In genomic region chr9:137114220-137114612, GRCh38 we compare ENCODE assay signal across 8 cellular contexts. TPM values are rescaled to one million over a fixed set of nuclear protein-coding genes. Genes with fewer than 3 reads are reported as not detected.
DNase-seq lines count a peak whose midpoint lies in the region; ATAC-seq and TF ChIP-seq lines count a peak whose summit lies in the region.

No MANE protein-coding gene starts in this region.

- peaks cover 8% of the 10 kb centered on the region for H3K4me1 Mint-ChIP-seq in activated CD8-positive, alpha-beta T cell treated with anti-CD3 and anti-CD28 coated beads for 36 hours (ENCODE audit: low read depth)

- CTCF ChIA-PET in activated CD8-positive, alpha-beta T cell treated with anti-CD3 and anti-CD28 coated beads for 36 hours (lab: Charles Lee): interaction anchor here (0.6 to 2.4 kb wide), 6 partner anchors 13 to 122 kb away, joined by 3 to 14 read pairs (median 3); partner anchors contain the start of gene RNF224

- H3K9me3 Mint-ChIP-seq in activated CD8-positive, alpha-beta T cell treated with anti-CD3 and anti-CD28 coated beads for 36 hours: no peaks in the 10 kb centered on the region

- H3K4me1 ChIP-seq in BE2C: 0 out of 2 replicates have a peak, but pooled peaks cover 4% of the 10 kb centered on the region
- H3K4me1 ChIP-seq in upper lobe of right lung: peaks cover 7% of the 10 kb centered on the region

- H3K27me3 ChIP-seq in BE2C: no peaks in the 10 kb centered on the region
- peaks cover 26% of the 10 kb centered on the region for H3K27me3 ChIP-seq in H7 (ENCODE audit: control insufficient read depth, insufficient read depth, low read length)
- H3K27me3 ChIP-seq in upper lobe of right lung: no peaks in the 10 kb centered on the region

- no peak for TF ChIP-seq CTCF in BE2C (IDR thresholded peaks at IDR 0.05; ENCODE audit: low read depth, low read length)
- no peak for TF ChIP-seq CTCF in activated CD8-positive, alpha-beta T cell treated with anti-CD3 and anti-CD28 coated beads for 36 hours (IDR thresholded peaks at IDR 0.05)
- no peak for TF ChIP-seq CTCF in upper lobe of right lung (IDR thresholded peaks at IDR 0.05)

- H3K27ac Mint-ChIP-seq in activated CD8-positive, alpha-beta T cell treated with anti-CD3 and anti-CD28 coated beads for 36 hours: peak overlapping the region; percentile 30

- intact Hi-C loops in activated CD8-positive, alpha-beta T cell treated with anti-CD3 and anti-CD28 coated beads for 36 hours (cut with micrococcal nuclease): no loop called here
- intact Hi-C loops in upper lobe of right lung (cut with DNase I): no loop called here

- POLR2A ChIA-PET in activated CD8-positive, alpha-beta T cell treated with anti-CD3 and anti-CD28 coated beads for 36 hours (lab: Charles Lee): interaction anchor here (0.9 to 1.6 kb wide), 6 partner anchors 19 to 128 kb away, joined by 3 to 8 read pairs (median 3); partner anchors contain the start of genes NDOR1 and TMEM203

- ATAC-seq in activated CD8-positive, alpha-beta T cell treated with anti-CD3 and anti-CD28 coated beads for 36 hours: peak; percentile 1
- no peak for ATAC-seq in upper lobe of right lung
- no peak for ATAC-seq in GM19328 (IDR thresholded peaks at IDR 0.05; ENCODE audit: unreplicated experiment)

- H3K4me3 ChIP-seq in BE2C (ENCODE audit: low read depth, low read length) (peak overlapping the region; percentile 54), H7 (ENCODE audit: insufficient read depth, low read depth, low read length) (peak overlapping the region; percentile 40), upper lobe of right lung (peak overlapping the region; percentile 78)

- H3K4me3 Mint-ChIP-seq in activated CD8-positive, alpha-beta T cell treated with anti-CD3 and anti-CD28 coated beads for 36 hours: peak overlapping the region; percentile 75

- peak overlapping the region; percentile 58 for H3K27ac ChIP-seq in upper lobe of right lung

- no peaks in the 10 kb centered on the region for H3K27me3 Mint-ChIP-seq in activated CD8-positive, alpha-beta T cell treated with anti-CD3 and anti-CD28 coated beads for 36 hours

- no peak for DNase-seq in BE2C
- DNase-seq in H7: no peak
- DNase-seq in activated CD8-positive, alpha-beta T cell treated with anti-CD3 and anti-CD28 coated beads for 36 hours: peak; percentile 23
- peak; percentile 12 for DNase-seq in kidney tubule cell (ENCODE audit: low spot score)
- DNase-seq in upper lobe of right lung: no peak
- DNase-seq in A172 (ENCODE audit: low spot score): no peak
- no peak for DNase-seq in hypothalamus (lab: John Stamatoyannopoulos, UW)

- peaks cover 12% of the 10 kb centered on the region for H3K36me3 Mint-ChIP-seq in activated CD8-positive, alpha-beta T cell treated with anti-CD3 and anti-CD28 coated beads for 36 hours (ENCODE audit: low read depth)

- H3K36me3 ChIP-seq in BE2C: peaks cover 27% of the 10 kb centered on the region
- no peaks in the 10 kb centered on the region for H3K36me3 ChIP-seq in H7 (replicated peaks; ENCODE audit: control insufficient read depth, insufficient read depth, low read length)
- H3K36me3 ChIP-seq in upper lobe of right lung: peaks cover 22% of the 10 kb centered on the region

- H3K9me3 ChIP-seq in BE2C (no peaks in the 10 kb centered on the region), upper lobe of right lung (no peaks in the 10 kb centered on the region)

RNA-seq across cellular contexts. Expression of gene DPP7, which starts 0.3 kb away (rescaled TPM):
- polyA plus RNA-seq in BE2C (2012; ENCODE audit: insufficient read depth, insufficient read length, low read depth): 408 TPM
- total RNA-seq in H7 (2014; rRNA removed; shearing (Covaris generic)): 15.8 and 18.2 TPM in 2 replicates
- total RNA-seq in activated CD8-positive, alpha-beta T cell treated with anti-CD3 and anti-CD28 coated beads for 36 hours: 100 to 1,000 TPM; 222 to 227 TPM
- 183 TPM for total RNA-seq in upper lobe of right lung
- total RNA-seq in A172 (2014; rRNA removed; shearing (Covaris generic)): 251 and 263 TPM in 2 replicates

RNA-seq across cellular contexts. Expression of gene GRIN1, which starts 24.7 kb away (rescaled TPM):
- 5.4 TPM for polyA plus RNA-seq in BE2C (2012; ENCODE audit: insufficient read depth, insufficient read length, low read depth)
- 0.33 and 0.52 TPM in 2 replicates for total RNA-seq in H7 (2014; rRNA removed; shearing (Covaris generic))
- total RNA-seq in activated CD8-positive, alpha-beta T cell treated with anti-CD3 and anti-CD28 coated beads for 36 hours: not detected
- 0.64 TPM for total RNA-seq in upper lobe of right lung
- total RNA-seq in A172 (2014; rRNA removed; shearing (Covaris generic)): not detected in 2 replicates

RNA-seq across cellular contexts. Expression of gene MAN1B1, which starts 27.4 kb away (rescaled TPM):
- polyA plus RNA-seq in BE2C (2012; ENCODE audit: insufficient read depth, insufficient read length, low read depth): 168 TPM
- 70.5 and 70.9 TPM in 2 replicates for total RNA-seq in H7 (2014; rRNA removed; shearing (Covaris generic))
- 10 to 100 TPM; 31.1 to 33.2 TPM for total RNA-seq in activated CD8-positive, alpha-beta T cell treated with anti-CD3 and anti-CD28 coated beads for 36 hours
- total RNA-seq in upper lobe of right lung: 39.4 TPM
- 196 and 197 TPM in 2 replicates for total RNA-seq in A172 (2014; rRNA removed; shearing (Covaris generic))

RNA-seq across cellular contexts. Expression of gene UAP1L1, which starts 36.9 kb away (rescaled TPM):
- 160 TPM for polyA plus RNA-seq in BE2C (2012; ENCODE audit: insufficient read depth, insufficient read length, low read depth)
- 9.0 and 14.9 TPM in 2 replicates for total RNA-seq in H7 (2014; rRNA removed; shearing (Covaris generic))
- total RNA-seq in activated CD8-positive, alpha-beta T cell treated with anti-CD3 and anti-CD28 coated beads for 36 hours: 10 to 100 TPM; 49.8 to 50.1 TPM
- total RNA-seq in upper lobe of right lung: 30.7 TPM
- total RNA-seq in A172 (2014; rRNA removed; shearing (Covaris generic)): 94.6 and 109 TPM in 2 replicates

RNA-seq across cellular contexts. Expression of gene SAPCD2, which starts 43.9 kb away (rescaled TPM):
- 105 TPM for polyA plus RNA-seq in BE2C (2012; ENCODE audit: insufficient read depth, insufficient read length, low read depth)
- total RNA-seq in H7 (2014; rRNA removed; shearing (Covaris generic)): 59.7 and 59.9 TPM in 2 replicates
- total RNA-seq in activated CD8-positive, alpha-beta T cell treated with anti-CD3 and anti-CD28 coated beads for 36 hours: 10 to 100 TPM; 13.5 to 13.7 TPM
- total RNA-seq in upper lobe of right lung: 0.84 TPM
- total RNA-seq in A172 (2014; rRNA removed; shearing (Covaris generic)): 76.4 and 92.3 TPM in 2 replicates

Comparison
In these comparisons a context has a peak if more than half of its experiments do, and no peak if none do; other contexts are left out.
1. DNase-seq: peak in activated CD8-positive, alpha-beta T cell treated with anti-CD3 and anti-CD28 coated beads for 36 hours (single experiment) and kidney tubule cell (single experiment); none in BE2C (single experiment), H7 (single experiment), upper lobe of right lung (single experiment), A172 (single experiment) and hypothalamus (0 of 51).
2. Peak in every context shown above with its lines, with median percentiles within 50 percentile points of each other: H3K4me3 ChIP-seq.